In the genomic region with DNA sequence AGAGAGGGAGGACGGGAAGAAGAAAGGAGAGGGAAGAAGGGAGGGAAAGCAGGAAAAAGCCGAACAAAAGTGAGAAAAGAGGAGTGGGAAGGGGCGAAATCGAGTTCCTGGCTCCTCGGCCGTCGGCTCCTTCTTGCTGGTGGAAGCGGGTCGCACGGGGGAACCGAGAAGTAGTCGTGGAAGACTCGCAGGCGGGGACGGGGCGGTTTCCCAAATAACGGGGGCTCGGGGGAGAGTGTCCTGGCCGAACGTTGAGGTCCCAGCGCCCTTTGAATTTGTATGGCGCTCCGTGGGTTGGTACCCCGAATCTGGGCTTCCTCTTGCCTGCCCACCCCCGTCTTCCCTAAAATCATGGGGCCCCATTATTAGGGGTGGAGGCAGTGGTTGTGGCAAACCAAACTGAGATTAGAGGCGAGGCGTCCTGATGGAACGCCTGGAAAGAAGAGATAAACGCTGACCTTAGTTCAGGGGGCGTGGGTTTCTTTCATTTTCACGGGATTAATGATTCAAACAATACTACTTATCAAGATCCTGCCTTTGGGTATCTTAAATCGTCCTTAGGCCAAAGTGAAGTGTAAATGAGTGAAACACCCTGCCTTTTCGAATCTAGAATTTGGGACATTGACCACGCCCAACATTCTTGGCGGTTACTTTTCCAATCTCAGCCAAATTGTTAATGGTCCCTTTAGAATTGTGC, we compare ENCODE assay signal across 8 cellular contexts. TPM values are rescaled to one million over a fixed set of nuclear protein-coding genes. Genes with fewer than 3 reads are reported as not detected.
DNase-seq lines count a peak whose midpoint lies in the region; ATAC-seq, FAIRE-seq and TF ChIP-seq lines count a peak whose summit lies in the region.

No MANE protein-coding gene starts in this region.

- peak overlapping the region; percentile 66 to 98 (median 92) for H3K4me3 ChIP-seq in BLaER1 treated with 17β-estradiol and CSF1 and Interleukin-3, amounts not matched to agents 10 nM and 100 nM
- H3K4me3 ChIP-seq in HUES6 (ENCODE audit: low read depth, low read length) (peak overlapping the region; percentile 84), heart right ventricle (peak overlapping the region; percentile 51 to 97 (median 92))

- H3K27me3 ChIP-seq in BLaER1 treated with 17β-estradiol and CSF1 and Interleukin-3, amounts not matched to agents 10 nM and 100 nM, result no peaks in the 10 kb centered on the region
- H3K27me3 ChIP-seq in HUES6 (ENCODE audit: control insufficient read depth, insufficient read depth, low read length), result no peaks in the 10 kb centered on the region
- H3K27me3 ChIP-seq in heart right ventricle, result no peaks in the 10 kb centered on the region

- H3K4me1 ChIP-seq in BLaER1 treated with 17β-estradiol and CSF1 and Interleukin-3, amounts not matched to agents 10 nM and 100 nM, result peaks cover 25 to 43% (median 36%) of the 10 kb centered on the region in 10 experiments
- H3K4me1 ChIP-seq in HUES6 (ENCODE audit: control insufficient read depth, insufficient read depth, low read length) (peaks cover 24% of the 10 kb centered on the region), heart right ventricle (peaks cover 0 to 42% (median 24%) of the 10 kb centered on the region in 9 donors)

- WGBS in heart right ventricle, 2 donors, result 2% methylated on average over 35 of the region's 35 CpGs

- intact Hi-C loops in heart right ventricle (cut with DNase I), result loop anchor here in 5 of 10 donors (5.0 to 10.0 kb wide), 6 partner anchors 70 to 177 kb away; a partner anchor contains a TSS

- no peaks in the 10 kb centered on the region for H3K36me3 Mint-ChIP-seq in activated naive CD4-positive, alpha-beta T cell treated with anti-CD3 and anti-CD28 coated beads, Interleukin-2, amount 50 U/mL, for 24 hours

- H3K36me3 ChIP-seq in BLaER1 treated with 17β-estradiol and CSF1 and Interleukin-3, amounts not matched to agents 10 nM and 100 nM, result peaks cover 0 to 18% (median 6%) of the 10 kb centered on the region in 11 experiments; a peak in 17 of 22 replicates
- H3K36me3 ChIP-seq in HUES6 (ENCODE audit: control insufficient read depth, insufficient read depth, low read length), result no peaks in the 10 kb centered on the region
- no peaks in the 10 kb centered on the region for H3K36me3 ChIP-seq in heart right ventricle

- peak overlapping the region; percentile 89 for H3K4me3 Mint-ChIP-seq in activated naive CD4-positive, alpha-beta T cell treated with anti-CD3 and anti-CD28 coated beads, Interleukin-2, amount 50 U/mL, for 24 hours

- TF ChIP-seq CTCF in heart right ventricle (IDR thresholded peaks at IDR 0.05) (no peak), D721Med (IDR thresholded peaks at IDR 0.05; ENCODE audit: insufficient read depth, missing control alignments) (no peak)

- H3K9me3 ChIP-seq in BLaER1 treated with 17β-estradiol and CSF1 and Interleukin-3, amounts not matched to agents 10 nM and 100 nM (replicated peaks in 1 of 11), result peaks cover 0 to 3% (median 0%) of the 10 kb centered on the region in 11 experiments; a peak in 2 of 22 replicates
- H3K9me3 ChIP-seq in HUES6 (ENCODE audit: control insufficient read depth, insufficient read depth, low read depth, low read length) (no peaks in the 10 kb centered on the region), heart right ventricle (no peaks in the 10 kb centered on the region)

- peak overlapping the region; percentile 82 to 100 (median 96) for H3K4me2 ChIP-seq in BLaER1 treated with 17β-estradiol and CSF1 and Interleukin-3, amounts not matched to agents 10 nM and 100 nM

- peak in 6 of 8 donors; percentile 0 to 47 (median 17) for ATAC-seq in heart right ventricle

- H3K9me3 Mint-ChIP-seq in activated naive CD4-positive, alpha-beta T cell treated with anti-CD3 and anti-CD28 coated beads, Interleukin-2, amount 50 U/mL, for 24 hours, result no peaks in the 10 kb centered on the region

- H4K20me1 ChIP-seq in BLaER1 treated with 17β-estradiol and CSF1 and Interleukin-3, amounts not matched to agents 10 nM and 100 nM, result peaks cover 18 to 41% (median 36%) of the 10 kb centered on the region in 11 experiments; a peak in 21 of 22 replicates

- peak overlapping the region; percentile 81 to 97 (median 95) for H3K9ac ChIP-seq in BLaER1 treated with 17β-estradiol and CSF1 and Interleukin-3, amounts not matched to agents 10 nM and 100 nM
- H3K9ac ChIP-seq in HUES6 (ENCODE audit: low read length), result peak overlapping the region; percentile 82

- H3K4me1 Mint-ChIP-seq in activated naive CD4-positive, alpha-beta T cell treated with anti-CD3 and anti-CD28 coated beads, Interleukin-2, amount 50 U/mL, for 24 hours, result peaks cover 36% of the 10 kb centered on the region

- DNase-seq in heart right ventricle (peak in 1 of 2 donors; percentile 26), retina (peak; percentile 71), NCI-H2227 (lab: John Stamatoyannopoulos, UW; ENCODE audit: unreplicated experiment) (no peak), D721Med (ENCODE audit: insufficient read length, low spot score) (no peak), SW 1271 (lab: John Stamatoyannopoulos, UW) (no peak)

- peak overlapping the region; percentile 81 for H3K27ac Mint-ChIP-seq in activated naive CD4-positive, alpha-beta T cell treated with anti-CD3 and anti-CD28 coated beads, Interleukin-2, amount 50 U/mL, for 24 hours

- H3K27ac ChIP-seq in BLaER1 treated with 17β-estradiol and CSF1 and Interleukin-3, amounts not matched to agents 10 nM and 100 nM, result peak overlapping the region; percentile 85 to 95 (median 93)
- peak overlapping the region; percentile 61; the same call in 1 of the 2 replicates for H3K27ac ChIP-seq in HUES6 (ENCODE audit: low read depth, low read length)
- H3K27ac ChIP-seq in heart right ventricle, result peak overlapping the region; percentile 84 to 96 (median 94)

- FAIRE-seq in D721Med (lab: Jason Lieb, UNC), result no peak

- H3K27me3 Mint-ChIP-seq in activated naive CD4-positive, alpha-beta T cell treated with anti-CD3 and anti-CD28 coated beads, Interleukin-2, amount 50 U/mL, for 24 hours, result no peaks in the 10 kb centered on the region

RNA-seq across cellular contexts. Expression of a gene that starts 0.9 kb away (rescaled TPM):
- 10 to 100 TPM in 2 of 10 donors, 1 to 10 TPM in 8; 7.5 to 11.3 (median 9.1) TPM for total RNA-seq in heart right ventricle
- polyA plus RNA-seq in heart right ventricle, result 1 to 10 TPM; 7.7 to 7.8 TPM
